In the genomic region with DNA sequence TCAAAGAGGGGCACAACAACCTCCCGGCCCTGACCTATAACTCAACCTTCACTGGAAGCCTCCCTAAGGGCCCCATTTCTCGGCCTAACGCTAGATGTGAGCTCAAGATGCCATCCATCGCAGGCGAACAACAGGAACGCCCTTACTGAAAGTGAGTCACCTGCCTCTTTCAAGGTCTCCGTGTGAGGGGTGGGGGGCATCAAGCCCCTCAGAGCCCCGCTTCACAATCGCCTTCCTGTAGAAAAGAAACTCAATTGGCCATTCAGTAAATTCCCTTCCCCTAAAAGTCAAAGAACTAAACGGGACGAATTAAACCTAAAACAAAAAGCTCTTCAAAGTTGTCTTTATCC, we compare ENCODE assay signal across 8 cellular contexts. TPM values are rescaled to one million over a fixed set of nuclear protein-coding genes. Genes with fewer than 3 reads are reported as not detected.
DNase-seq lines count a peak whose midpoint lies in the region; ATAC-seq and TF ChIP-seq lines count a peak whose summit lies in the region.

No MANE protein-coding gene starts in this region.

- no peaks in the 10 kb centered on the region for H3K27me3 Mint-ChIP-seq in activated naive CD8-positive, alpha-beta T cell

- peaks cover 3% of the 10 kb centered on the region for H3K9me3 Mint-ChIP-seq in activated naive CD8-positive, alpha-beta T cell (ENCODE audit: low read depth)

- TSS peak; percentile 74 for BruUV-seq in A673 (replicated peaks; lab: Mats Ljungman, UMichigan)

- ATAC-seq in GM19452 (IDR thresholded peaks at IDR 0.05; ENCODE audit: unreplicated experiment) (peak; percentile 26), GM21367 (IDR thresholded peaks at IDR 0.05; ENCODE audit: unreplicated experiment) (no peak), HG02870 (IDR thresholded peaks at IDR 0.05; ENCODE audit: unreplicated experiment) (no peak)

- H3K9me3 ChIP-seq in A673 (ENCODE audit: low read depth, low read length, poor library complexity, severe bottlenecking) = peaks cover 14% of the 10 kb centered on the region
- H3K9me3 ChIP-seq in left ventricle myocardium inferior (replicated peaks) = peaks cover 22% of the 10 kb centered on the region

- CTCF ChIA-PET in A673 (lab: Charles Lee) = interaction anchor here (0.7 kb wide), 1 partner anchor 165 kb away, joined by 3 read pairs; no protein-coding TSS in a partner anchor

- H3K27ac Mint-ChIP-seq in activated naive CD8-positive, alpha-beta T cell = peak overlapping the region; percentile 99

- peaks cover 18% of the 10 kb centered on the region for H3K36me3 Mint-ChIP-seq in activated naive CD8-positive, alpha-beta T cell

- H3K4me1 ChIP-seq in A673 (ENCODE audit: insufficient read depth, low read length, poor library complexity, severe bottlenecking) = peaks cover 6% of the 10 kb centered on the region
- peaks cover 37% of the 10 kb centered on the region for H3K4me1 ChIP-seq in left ventricle myocardium inferior

- peaks cover 41% of the 10 kb centered on the region for H3K4me1 Mint-ChIP-seq in activated naive CD8-positive, alpha-beta T cell (ENCODE audit: low read depth)

- H3K27me3 ChIP-seq in A673 (replicated peaks; ENCODE audit: insufficient read depth, low read depth, low read length, poor library complexity) = no peaks in the 10 kb centered on the region
- no peaks in the 10 kb centered on the region for H3K27me3 ChIP-seq in left ventricle myocardium inferior (ENCODE audit: low read depth)

- DNase-seq in A673 (ENCODE audit: low spot score) (peak; percentile 27), RPMI8226 (peak; percentile 39), left ventricle myocardium inferior (no peak), renal cortical epithelial cell (ENCODE audit: low read depth) (peak; percentile 47)

- intact Hi-C loops in A673 (cut with micrococcal nuclease; ENCODE audit: unreplicated experiment) (loop anchor here (5.0 kb wide), 1 partner anchor 44 kb away; the partner anchor contains the start of gene TMEM35B), left ventricle myocardium inferior (cut with micrococcal nuclease) (no loop called here)

- H3K27ac ChIP-seq in A673 (ENCODE audit: low read depth, low read length, poor library complexity, severe bottlenecking) = peak overlapping the region; percentile 94
- H3K27ac ChIP-seq in left ventricle myocardium inferior (replicated peaks) = peak overlapping the region; percentile 96

- H3K4me3 ChIP-seq in A673 (ENCODE audit: low read depth, low read length, poor library complexity, severe bottlenecking) (peak overlapping the region; percentile 69), left ventricle myocardium inferior (peak overlapping the region; percentile 83)

- POLR2A ChIA-PET in A673 (lab: Charles Lee; ENCODE audit: low non-redundant PET) = no interaction called here

- peak overlapping the region; percentile 100 for H3K4me3 Mint-ChIP-seq in activated naive CD8-positive, alpha-beta T cell

- H3K36me3 ChIP-seq in A673 (ENCODE audit: insufficient read depth, low read length, poor library complexity, severe bottlenecking) (no peaks in the 10 kb centered on the region), left ventricle myocardium inferior (peaks cover 17% of the 10 kb centered on the region)

- TF ChIP-seq CTCF in A673 (conservative IDR thresholded peaks at IDR 0.05; ENCODE audit: low read depth, low read length) = no peak
- no peak for TF ChIP-seq CTCF in left ventricle myocardium inferior (IDR thresholded peaks at IDR 0.05; ENCODE audit: borderline replicate concordance)

RNA-seq across cellular contexts. Expression of gene ZMYM6, which starts 0.7 kb away (rescaled TPM):
- 18.9 and 19.3 TPM in 2 replicates for total RNA-seq in A673 (2021)
- 14.6 TPM for total RNA-seq in left ventricle myocardium inferior
- 11.1 and 20.2 TPM in 2 replicates for total RNA-seq in renal cortical epithelial cell

RNA-seq across cellular contexts. Expression of gene TMEM35B, which starts 45.9 kb away (rescaled TPM):
- 10.6 and 11.3 TPM in 2 replicates for total RNA-seq in A673 (2021)
- 8.3 TPM for total RNA-seq in left ventricle myocardium inferior
- 32.6 and 73.6 TPM in 2 replicates for total RNA-seq in renal cortical epithelial cell

RNA-seq across cellular contexts. Expression of gene ZMYM1, which starts 48.1 kb away (rescaled TPM):
- total RNA-seq in A673 (2021) (32.2 and 36.1 TPM in 2 replicates), left ventricle myocardium inferior (7.8 TPM), renal cortical epithelial cell (16.7 and 26.0 TPM in 2 replicates)
